ENCODE assay signal across 19 cellular contexts in the genomic region with DNA sequence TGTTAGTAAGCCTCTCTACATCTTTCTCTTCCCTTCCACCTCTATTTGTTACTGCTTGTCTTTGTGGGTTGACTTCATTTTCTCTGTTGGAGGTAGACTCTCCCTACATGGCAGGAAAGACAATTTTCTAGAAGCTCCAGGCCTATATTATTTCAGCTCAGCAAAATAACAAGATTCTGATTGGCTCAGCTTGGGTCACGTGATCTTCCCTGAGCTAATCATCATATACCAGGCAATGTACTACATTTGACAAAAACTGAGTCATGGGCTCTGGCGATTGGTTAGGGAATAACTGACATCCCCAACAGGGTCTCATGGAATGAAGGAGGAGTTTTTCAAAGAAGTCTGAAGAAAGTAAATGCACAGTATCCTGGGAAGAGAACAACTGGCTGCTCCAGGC.
DNase-seq lines count a peak whose midpoint lies in the region; ATAC-seq, FAIRE-seq and TF ChIP-seq lines count a peak whose summit lies in the region.
"Had no signal": no experiment of that assay in that cellular context is flagged by ENCODE, and none has a peak within 500 bp of the region (broad histone marks: within the 10 kb centered on the region; RNA-seq: fewer than 3 reads in every experiment).

No MANE protein-coding gene starts in this region.

- H3K4ac ChIP-seq in mesenchymal stem cell (ENCODE audit: low read depth in 1 of 2, low read length in 2 of 2): no peak overlapping the region

- TF ChIP-seq CTCF in GM12878 (IDR thresholded peaks at IDR 0.05 in 2 of 3, conservative IDR thresholded peaks at IDR 0.05 in 1 of 3; ENCODE audit: control insufficient read depth in 2 of 3, extremely low read depth in 1 of 3, insufficient read depth in 1 of 3, low read depth in 3 of 3, low read length in 3 of 3): no peak

- no peak overlapping the region for H3K23ac ChIP-seq in mesenchymal stem cell (ENCODE audit: low read length in 2 of 2)

- SMC1A ChIA-PET in GM12878 (lab: Charles Lee; ENCODE audit: uncharacterized antibody, unreplicated experiment): interaction anchor here (0.6 to 1.0 kb wide), 3 partner anchors 23 to 183 kb away, joined by 3 to 4 read pairs (median 3); no protein-coding TSS in a partner anchor

- H3K14ac ChIP-seq in mesenchymal stem cell (ENCODE audit: low read length in 2 of 2): no peak overlapping the region

- H3K27ac ChIP-seq in GM12878 (ENCODE audit: control insufficient read depth, insufficient read depth) (no peak overlapping the region), mesenchymal stem cell (ENCODE audit: low read length, poor library complexity, severe bottlenecking) (no peak overlapping the region)
- H3K27ac ChIP-seq: BLaER1, C4-2B, GM23248 had no signal

- TF ChIP-seq POLR2A in GM12878 (IDR thresholded peaks at IDR 0.05; ENCODE audit: low read depth, low read length) (no peak), H54 (IDR thresholded peaks at IDR 0.05; ENCODE audit: low read depth, low read length) (no peak)

- intact Hi-C loops in GM12878 (cut with micrococcal nuclease; ENCODE audit: unreplicated experiment): no loop called here

- no peak for TF ChIP-seq EP300 in GM12878 (IDR thresholded peaks at IDR 0.05; ENCODE audit: borderline replicate concordance in 1 of 2, control insufficient read depth in 1 of 2, low read depth in 2 of 2, low read length in 2 of 2)

- no peaks in the 10 kb centered on the region for H3K36me3 ChIP-seq in GM12878 (ENCODE audit: control insufficient read depth in 2 of 2, insufficient read depth in 2 of 2, low read length in 1 of 2)
- no peaks in the 10 kb centered on the region for H3K36me3 ChIP-seq in mesenchymal stem cell (ENCODE audit: control insufficient read depth in 1 of 2, insufficient read depth in 2 of 2, low read depth in 1 of 2, low read length in 2 of 2)
- H3K36me3 ChIP-seq: BLaER1, HAP-1 had no signal

- H3K4me2 ChIP-seq in GM12878 (ENCODE audit: control insufficient read depth, insufficient read depth) (no peak overlapping the region), mesenchymal stem cell (ENCODE audit: low read length, poor library complexity, severe bottlenecking) (no peak overlapping the region)
- H3K4me2 ChIP-seq: BLaER1 had no signal

- DNase-seq in HT1080 (ENCODE audit: low read depth): peak; percentile 10
- no peak for DNase-seq in GM12878 (ENCODE audit: low read depth, low spot score)
- DNase-seq in mesenchymal stem cell: no peak
- no peak for DNase-seq in activated naive CD4-positive, alpha-beta T cell treated with Interleukin-2 at 50 U/mL for 16 hours
- DNase-seq in H54 (ENCODE audit: insufficient read length, low spot score): no peak
- DNase-seq: Caco-2; CD4-positive, CD25-positive, alpha-beta regulatory T cell; CD8-positive, alpha-beta T cell; DMS153; DMS79; GF-D8; GM23248; HFFc6 had no signal

- TF ChIP-seq RAD21 in GM12878 (IDR thresholded peaks at IDR 0.05; ENCODE audit: insufficient read depth, low read depth, low read length): no peak

- POLR2A ChIA-PET in GM12878 (lab: Charles Lee): no interaction called here

- no peak for ATAC-seq in GM12878
- ATAC-seq in HG02970 (IDR thresholded peaks at IDR 0.05; ENCODE audit: low FRiP score, unreplicated experiment): no peak
- ATAC-seq: CD8-positive, alpha-beta T cell had no signal

- H2BK120ac ChIP-seq in mesenchymal stem cell (ENCODE audit: low read depth, low read length): no peak overlapping the region

- no peaks in the 10 kb centered on the region for H3K79me2 ChIP-seq in GM12878 (ENCODE audit: control insufficient read depth, insufficient read depth, low read length)

- H4K20me1 ChIP-seq in GM12878 (ENCODE audit: control insufficient read depth, insufficient read depth): no peaks in the 10 kb centered on the region
- H4K20me1 ChIP-seq: BLaER1 had no signal

- H3K4me1 ChIP-seq in GM12878 (ENCODE audit: control insufficient read depth, insufficient read depth, low read length): no peaks in the 10 kb centered on the region
- peaks cover 6% of the 10 kb centered on the region for H3K4me1 ChIP-seq in mesenchymal stem cell (ENCODE audit: control insufficient read depth, insufficient read depth, low read depth, low read length)
- H3K4me1 ChIP-seq: BLaER1, Caco-2, HAP-1 had no signal

- H3K4me3 ChIP-seq in GM12878: no peak overlapping the region
- H3K4me3 ChIP-seq in mesenchymal stem cell (ENCODE audit: insufficient read depth in 1 of 2, low read depth in 1 of 2, low read length in 2 of 2): no peak overlapping the region
- H3K4me3 ChIP-seq: BLaER1, GM23248, HAP-1 had no signal

- CTCF ChIA-PET in GM12878 (lab: Yijun Ruan, JAX): interaction anchor here (1.3 kb wide), 1 partner anchor 358 kb away, joined by 4 read pairs; no protein-coding TSS in a partner anchor

- no peak overlapping the region for H2BK15ac ChIP-seq in mesenchymal stem cell (ENCODE audit: low read depth, poor library complexity, severe bottlenecking)

- H4K91ac ChIP-seq in mesenchymal stem cell (ENCODE audit: low read length): no peak overlapping the region

- H4K8ac ChIP-seq in mesenchymal stem cell (ENCODE audit: low read length): no peak overlapping the region

- H3K27me3 ChIP-seq in GM12878 (replicated peaks in 1 of 2; ENCODE audit: control insufficient read depth in 2 of 2, insufficient read depth in 2 of 2, low read length in 1 of 2) (no peaks in the 10 kb centered on the region), mesenchymal stem cell (ENCODE audit: control insufficient read depth in 1 of 2, insufficient read depth in 1 of 2, low read length in 2 of 2) (no peaks in the 10 kb centered on the region)
- H3K27me3 ChIP-seq: BLaER1 had no signal

- 64% methylated on average over 2 of the region's 2 CpGs for WGBS in GM12878 (ENCODE audit: insufficient coverage, insufficient replicate concordance, low lambda C conversion rate, missing lambda C conversion rate)
- 100% methylated on average over 2 of the region's 2 CpGs for WGBS in mesenchymal stem cell

- RAD21 ChIA-PET in GM12878 (lab: Charles Lee; ENCODE audit: unreplicated experiment): no interaction called here

- no peak overlapping the region for H2BK5ac ChIP-seq in mesenchymal stem cell (ENCODE audit: low read depth, low read length, poor library complexity, severe bottlenecking)

- no peak overlapping the region for H2AFZ ChIP-seq in GM12878 (ENCODE audit: control insufficient read depth, low read depth, low read length)
- H2AFZ ChIP-seq in mesenchymal stem cell (ENCODE audit: low read depth, low read length): no peak overlapping the region
- H2AFZ ChIP-seq: GM23248 had no signal

- in situ Hi-C loops in GM12878 (cut with MboI): no loop called here

- no peaks in the 10 kb centered on the region for H3K79me1 ChIP-seq in mesenchymal stem cell (replicated peaks; ENCODE audit: low read length, poor library complexity, severe bottlenecking)

- no peak overlapping the region for H3K18ac ChIP-seq in mesenchymal stem cell (ENCODE audit: low read depth in 1 of 2, low read length in 2 of 2)

- BruUV-seq in GM12878 (replicated peaks; lab: Mats Ljungman, UMichigan): no TSS peak

- H3K9me3 ChIP-seq in GM12878 (replicated peaks; ENCODE audit: control insufficient read depth, insufficient read depth, low read length) (no peaks in the 10 kb centered on the region), mesenchymal stem cell (ENCODE audit: control insufficient read depth, low read length) (no peaks in the 10 kb centered on the region)
- H3K9me3 ChIP-seq: HAP-1 had no signal

- no peak overlapping the region for H2BK12ac ChIP-seq in mesenchymal stem cell (ENCODE audit: low read length in 2 of 2)

- H3K9ac ChIP-seq in GM12878 (ENCODE audit: control insufficient read depth, insufficient read depth, low read length): no peak overlapping the region
- H3K9ac ChIP-seq in mesenchymal stem cell (ENCODE audit: low read length): no peak overlapping the region
- H3K9ac ChIP-seq: BLaER1, GM23248 had no signal

- peak overlapping the region; percentile 31 for H2AK5ac ChIP-seq in mesenchymal stem cell (ENCODE audit: low read length, severe bottlenecking)

- no peak for FAIRE-seq in GM12878 (lab: Jason Lieb, UNC)
- FAIRE-seq in H54 (lab: Jason Lieb, UNC): no peak
- FAIRE-seq: GM12892, GM19239 had no signal

TF ChIP-seq in GM12878, 131 proteins besides CTCF, POLR2A, EP300 and RAD21:
- TF ChIP-seq, protein P1, sequence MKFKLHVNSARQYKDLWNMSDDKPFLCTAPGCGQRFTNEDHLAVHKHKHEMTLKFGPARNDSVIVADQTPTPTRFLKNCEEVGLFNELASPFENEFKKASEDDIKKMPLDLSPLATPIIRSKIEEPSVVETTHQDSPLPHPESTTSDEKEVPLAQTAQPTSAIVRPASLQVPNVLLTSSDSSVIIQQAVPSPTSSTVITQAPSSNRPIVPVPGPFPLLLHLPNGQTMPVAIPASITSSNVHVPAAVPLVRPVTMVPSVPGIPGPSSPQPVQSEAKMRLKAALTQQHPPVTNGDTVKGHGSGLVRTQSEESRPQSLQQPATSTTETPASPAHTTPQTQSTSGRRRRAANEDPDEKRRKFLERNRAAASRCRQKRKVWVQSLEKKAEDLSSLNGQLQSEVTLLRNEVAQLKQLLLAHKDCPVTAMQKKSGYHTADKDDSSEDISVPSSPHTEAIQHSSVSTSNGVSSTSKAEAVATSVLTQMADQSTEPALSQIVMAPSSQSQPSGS (IDR thresholded peaks at IDR 0.05; ENCODE audit: low read length): no peak
- TF ChIP-seq RAD51 (IDR thresholded peaks at IDR 0.05): peak; percentile 60; the same call in 1 of the 2 replicates
